13 cellular contexts compared by ENCODE assay signal in genomic region chr3:55658297-55659022, GRCh38.
A peak's percentile ranks its signal among the peaks of the same experiment; 100 is the strongest.
DNase-seq lines count a peak whose midpoint lies in the region; ATAC-seq and TF ChIP-seq lines count a peak whose summit lies in the region.
"Had no signal": no experiment of that assay in that cellular context is flagged by ENCODE, and none has a peak within 500 bp of the region (broad histone marks: within the 10 kb centered on the region; RNA-seq: fewer than 3 reads in every experiment).

No MANE protein-coding gene starts in this region.

- H3K4me2 ChIP-seq in SK-N-SH (no peak overlapping the region), OCI-LY7 (ENCODE audit: low read length) (no peak overlapping the region)

- no TSS peak for BruUV-seq in OCI-LY7 (replicated peaks; lab: Mats Ljungman, UMichigan)

- no peaks in the 10 kb centered on the region for H3F3A ChIP-seq in SK-N-SH (replicated peaks; ENCODE audit: insufficient read depth)

- no peak for TF ChIP-seq RAD21 in SK-N-SH (IDR thresholded peaks at IDR 0.05; ENCODE audit: low read length)

- intact Hi-C loops in OCI-LY7 (cut with micrococcal nuclease; ENCODE audit: unreplicated experiment), result no loop called here

- H3K9ac ChIP-seq in SK-N-SH, result no peak overlapping the region

- in situ Hi-C loops in HAP-1 (cut with MboI; ENCODE audit: low sequenced_read_pairs), result no loop called here

- CTCF ChIA-PET in SK-N-SH (lab: Yijun Ruan, JAX), result interaction anchor here (1.1 to 1.5 kb wide), 2 partner anchors 11 to 16 kb away, joined by 3 read pairs; no protein-coding TSS in a partner anchor
- CTCF ChIA-PET in OCI-LY7 (lab: Charles Lee; ENCODE audit: unreplicated experiment), result no interaction called here

- POLR2A ChIA-PET in SK-N-SH (lab: Yijun Ruan, JAX), result no interaction called here
- POLR2A ChIA-PET in OCI-LY7 (lab: Charles Lee), result interaction anchor here (1.0 to 1.1 kb wide), 2 partner anchors 10 to 12 kb away, joined by 3 read pairs; no protein-coding TSS in a partner anchor

- no peaks in the 10 kb centered on the region for H3K9me2 ChIP-seq in SK-N-SH
- H3K9me2 ChIP-seq in OCI-LY7 (ENCODE audit: insufficient read depth, low read length), result no peaks in the 10 kb centered on the region

- ATAC-seq in SK-N-SH treated with all-trans-retinoic acid at 6 μM for 48 hours (no peak), HG02798 (IDR thresholded peaks at IDR 0.05; ENCODE audit: poor library complexity, unreplicated experiment) (peak; percentile 64)

- H3K4me3 ChIP-seq in SK-N-SH (ENCODE audit: low read depth in 2 of 2, low read length in 1 of 2) (no peak overlapping the region), OCI-LY7 (ENCODE audit: low read depth, low read length, poor library complexity, severe bottlenecking) (no peak overlapping the region), HAP-1 (no peak overlapping the region)
- H3K4me3 ChIP-seq: thoracic aorta had no signal

- H4K20me1 ChIP-seq in SK-N-SH (ENCODE audit: insufficient read depth) (no peaks in the 10 kb centered on the region), OCI-LY7 (ENCODE audit: insufficient read depth, low read length) (no peaks in the 10 kb centered on the region)

- DNase-seq in SK-N-SH, result no peak
- peak; percentile 65 for DNase-seq in OCI-LY7 (ENCODE audit: low spot score)
- peak; percentile 58 for DNase-seq in ureter (ENCODE audit: low spot score)
- DNase-seq in HAP-1 (ENCODE audit: low spot score in 2 of 2), result no peak
- no peak for DNase-seq in EL
- no peak for DNase-seq in central memory CD4-positive, alpha-beta T cell
- DNase-seq: activated CD4-positive, alpha-beta T cell treated with anti-CD3 and anti-CD28 coated beads, Interleukin-2, amount 10 ng/mL, durations not matched to agents 7 days and 5 days; activated T-cell treated with anti-CD3 and anti-CD28 coated beads, Interleukin-2, amount 50 U/mL, for 24 hours; COR-L47; hippocampal formation had no signal

- H3K36me3 ChIP-seq in SK-N-SH (replicated peaks in 1 of 2; ENCODE audit: control insufficient read depth in 1 of 2, insufficient read depth in 2 of 2, low read length in 1 of 2) (no peaks in the 10 kb centered on the region), OCI-LY7 (ENCODE audit: insufficient read depth, low read length) (no peaks in the 10 kb centered on the region), HAP-1 (replicated peaks) (no peaks in the 10 kb centered on the region)
- H3K36me3 ChIP-seq: thoracic aorta had no signal

- no peak overlapping the region for H2AFZ ChIP-seq in SK-N-SH (ENCODE audit: low read depth)
- peak overlapping the region; percentile 47; the same call in 1 of the 2 replicates for H2AFZ ChIP-seq in OCI-LY7 (ENCODE audit: low read length)

- WGBS in SK-N-SH (ENCODE audit: low lambda C conversion rate), result 60% methylated on average over 3 of the region's 3 CpGs

- no peak for TF ChIP-seq CTCF in SK-N-SH (IDR thresholded peaks at IDR 0.05)
- TF ChIP-seq CTCF in OCI-LY7 (conservative IDR thresholded peaks at IDR 0.05; ENCODE audit: low read length), result no peak

- no peak overlapping the region for H3K27ac ChIP-seq in SK-N-SH (ENCODE audit: low read depth in 2 of 2, low read length in 1 of 2)
- no peak overlapping the region for H3K27ac ChIP-seq in OCI-LY7 (ENCODE audit: low read depth, low read length, poor library complexity, severe bottlenecking)
- H3K27ac ChIP-seq: thoracic aorta had no signal

- peaks cover 0 to 5% of the 10 kb centered on the region in 2 experiments; a peak in 1 of 4 replicates for H3K4me1 ChIP-seq in SK-N-SH (ENCODE audit: control insufficient read depth in 1 of 2, insufficient read depth in 2 of 2, low read depth in 1 of 2, low read length in 1 of 2)
- H3K4me1 ChIP-seq in OCI-LY7 (ENCODE audit: insufficient read depth, low read length, poor library complexity, severe bottlenecking), result peaks cover 34% of the 10 kb centered on the region
- H3K4me1 ChIP-seq in HAP-1, result no peaks in the 10 kb centered on the region

- no peaks in the 10 kb centered on the region for H3K27me3 ChIP-seq in SK-N-SH (ENCODE audit: insufficient read depth)
- H3K27me3 ChIP-seq in HAP-1 (ENCODE audit: low read depth), result no peaks in the 10 kb centered on the region

- H3K79me2 ChIP-seq in SK-N-SH (ENCODE audit: insufficient read depth), result no peaks in the 10 kb centered on the region
- no peaks in the 10 kb centered on the region for H3K79me2 ChIP-seq in OCI-LY7 (ENCODE audit: insufficient read depth, low read depth, low read length)

- no peak for TF ChIP-seq EP300 in SK-N-SH (IDR thresholded peaks at IDR 0.05; ENCODE audit: borderline replicate concordance in 1 of 2, low read depth in 1 of 2, low read length in 1 of 2)

- no peaks in the 10 kb centered on the region for H3K9me3 ChIP-seq in SK-N-SH
- H3K9me3 ChIP-seq in OCI-LY7 (ENCODE audit: low read length), result no peaks in the 10 kb centered on the region
- H3K9me3 ChIP-seq in HAP-1, result no peaks in the 10 kb centered on the region
- H3K9me3 ChIP-seq: thoracic aorta had no signal

TF ChIP-seq in SK-N-SH, 30 proteins besides CTCF, POLR2A, EP300 and RAD21:
- no peak for TF ChIP-seq FOXJ3 (CRISPR knock-in tag; IDR thresholded peaks at IDR 0.05)
- TF ChIP-seq USF1 (IDR thresholded peaks at IDR 0.05; ENCODE audit: borderline replicate concordance, low read depth), result peak; percentile 25; the same call in 1 of the 2 replicates

TF ChIP-seq in SK-N-SH treated with all-trans-retinoic acid at 6 μM for 48 hours, 23 proteins besides CTCF, POLR2A, EP300 and RAD21:
- no peak for TF ChIP-seq CSDC2 (CRISPR knock-in tag; IDR thresholded peaks at IDR 0.05)
- no peak for TF ChIP-seq RARB (CRISPR knock-in tag; IDR thresholded peaks at IDR 0.05)
- TF ChIP-seq POU6F1 (CRISPR knock-in tag; IDR thresholded peaks at IDR 0.05; ENCODE audit: borderline replicate concordance, low read depth), result no peak
- no peak for TF ChIP-seq TCF4 (CRISPR knock-in tag; IDR thresholded peaks at IDR 0.05; ENCODE audit: borderline replicate concordance)
- TF ChIP-seq ZNF70 (CRISPR knock-in tag; IDR thresholded peaks at IDR 0.05), result no peak
- no peak for TF ChIP-seq SNAI2 (CRISPR knock-in tag; IDR thresholded peaks at IDR 0.05)
- no peak for TF ChIP-seq PPARA (CRISPR knock-in tag; IDR thresholded peaks at IDR 0.05; ENCODE audit: borderline replicate concordance)
- TF ChIP-seq PATZ1 (CRISPR knock-in tag; IDR thresholded peaks at IDR 0.05; ENCODE audit: borderline replicate concordance), result no peak
- TF ChIP-seq BACH2 (CRISPR knock-in tag; IDR thresholded peaks at IDR 0.05; ENCODE audit: borderline replicate concordance), result no peak
- no peak for TF ChIP-seq OSR1 (CRISPR knock-in tag; IDR thresholded peaks at IDR 0.05)
- TF ChIP-seq ZNF8 (CRISPR knock-in tag; IDR thresholded peaks at IDR 0.05), result no peak
- no peak for TF ChIP-seq ZC3H10 (CRISPR knock-in tag; IDR thresholded peaks at IDR 0.05)
- TF ChIP-seq ISL1 (CRISPR knock-in tag; IDR thresholded peaks at IDR 0.05), result no peak
TF ChIP-seq in SK-N-SH treated with all-trans-retinoic acid at 6 μM for 48 hours: peak in this region for 0.

Comparison
In these comparisons a context has a peak if more than half of its experiments do, and no peak if none do; other contexts are left out.
1. DNase-seq: peak in OCI-LY7 (single experiment) and ureter (single experiment); none in SK-N-SH (single experiment), HAP-1 (0 of 2), EL (single experiment) and central memory CD4-positive, alpha-beta T cell (single experiment).